ENCODE assay signal across 25 cellular contexts in genomic region chr1:90346349-90346748, GRCh38.
"Had no signal": no experiment of that assay in that cellular context is flagged by ENCODE, and none has a peak within 500 bp of the region (broad histone marks: within the 10 kb centered on the region; RNA-seq: fewer than 3 reads in every experiment).

No MANE protein-coding gene starts in this region.

- H3K4me3 ChIP-seq: neural progenitor cell, ovary, psoas muscle, right lobe of liver, sigmoid colon, stomach, thoracic aorta, thyroid gland, tibial nerve, upper lobe of left lung, vagina had no signal

- ATAC-seq: psoas muscle; right cardiac atrium; right lobe of liver; stimulated activated effector memory CD8-positive, alpha-beta T cell treated with anti-CD3 and anti-CD28 coated beads, Interleukin-12 subunit alpha, Interleukin-12 subunit beta, amount 100 ng/mL, for 72 hours; stimulated activated naive B cell treated with anti-CD40 and anti-IgM and Interleukin-4, amounts not matched to agents 10 μg/mL and 1 μg/mL and 100 μg/mL, for 72 hours had no signal

- H3K79me2 ChIP-seq: parathyroid adenoma had no signal

- FAIRE-seq: small intestine, urothelium cell line had no signal

- H3K27me3 ChIP-seq: neural progenitor cell, ovary, right lobe of liver, sigmoid colon, stomach, thyroid gland, tibial nerve, upper lobe of left lung, vagina had no signal

- H3K9ac ChIP-seq: neural progenitor cell, parathyroid adenoma had no signal

- H2AFZ ChIP-seq: neural progenitor cell, parathyroid adenoma had no signal

- H3K4me2 ChIP-seq: neural progenitor cell had no signal

- H3K4me1 ChIP-seq: neural progenitor cell, parathyroid adenoma, psoas muscle, right lobe of liver, sigmoid colon, stomach, thyroid gland, tibial nerve, vagina had no signal

- H3K9me3 ChIP-seq: ovary, right lobe of liver, thyroid gland, vagina had no signal

- DNase-seq: occipital lobe; ovary; posterior cingulate gyrus; psoas muscle; right cardiac atrium; right lobe of liver; sigmoid colon; small intestine; stimulated activated CD4-positive, alpha-beta T cell treated with anti-CD3 and anti-CD28 coated beads, Interleukin-15, amount 100 ng/mL, for 24 hours; stimulated activated CD4-positive, alpha-beta T cell treated with anti-CD3 and anti-CD28 coated beads, Interleukin-2, amount 100 ng/mL, for 24 hours; stimulated activated CD4-positive, alpha-beta T cell treated with anti-CD3 and anti-CD28 coated beads, Interleukin-2, amount 100 ng/mL, for 48 hours; stimulated activated CD4-positive, alpha-beta T cell treated with anti-CD3 and anti-CD28 coated beads, Interleukin-4, amount 100 ng/mL, for 24 hours; stimulated activated naive B cell treated with anti-CD40 and anti-IgM and Interleukin-4, amounts not matched to agents 10 μg/mL and 1 μg/mL and 100 μg/mL, for 72 hours; stimulated activated naive CD4-positive, alpha-beta T cell treated with Interleukin-2 at 50 U/mL for 16 hours; stomach; thyroid gland; trophoblast cell; upper lobe of left lung had no signal

- H3K36me3 ChIP-seq: neural progenitor cell, ovary, right lobe of liver, sigmoid colon, stomach, thoracic aorta, thyroid gland, tibial nerve, upper lobe of left lung, vagina had no signal

- H3K27ac ChIP-seq: neural progenitor cell, ovary, parathyroid adenoma, psoas muscle, right lobe of liver, sigmoid colon, stomach, thoracic aorta, thyroid gland, tibial nerve, upper lobe of left lung, vagina had no signal
